ENCODE assay signal across 19 cellular contexts in the genomic region with DNA sequence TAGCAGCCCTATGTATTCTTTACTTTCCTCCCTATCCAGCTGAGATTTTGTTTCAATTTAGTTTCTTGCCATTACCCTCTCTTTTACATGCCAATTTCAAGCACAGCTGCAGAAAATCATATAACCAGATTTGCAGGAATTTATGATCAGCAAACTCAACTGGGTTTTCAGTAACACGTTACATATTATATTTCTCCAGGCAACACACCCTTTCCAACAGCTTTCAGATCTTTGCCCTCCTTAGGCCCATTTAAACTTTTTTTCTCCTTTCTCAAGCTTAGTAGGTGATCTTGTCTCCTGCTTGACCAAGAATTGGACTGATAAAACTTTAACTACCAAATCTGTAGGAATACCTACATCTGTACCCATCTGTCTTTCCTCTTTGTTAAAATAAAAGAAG. TPM values are rescaled to one million over a fixed set of nuclear protein-coding genes. Genes with fewer than 3 reads are reported as not detected.
DNase-seq lines count a peak whose midpoint lies in the region; ATAC-seq, FAIRE-seq and TF ChIP-seq lines count a peak whose summit lies in the region.
"Had no signal": no experiment of that assay in that cellular context is flagged by ENCODE, and none has a peak within 500 bp of the region (broad histone marks: within the 10 kb centered on the region; RNA-seq: fewer than 3 reads in every experiment).

No MANE protein-coding gene starts in this region.

- H3K9me3 Mint-ChIP-seq in central memory CD8-positive, alpha-beta T cell: no peaks in the 10 kb centered on the region
- H3K9me3 Mint-ChIP-seq: CD8-positive, alpha-beta memory T cell; GM23338 had no signal

- no peaks in the 10 kb centered on the region for H3K27me3 Mint-ChIP-seq in central memory CD8-positive, alpha-beta T cell
- H3K27me3 Mint-ChIP-seq: CD4-positive, CD25-positive, alpha-beta regulatory T cell; CD8-positive, alpha-beta memory T cell had no signal

- CTCF ChIA-PET in PC-3 (lab: Charles Lee): no interaction called here

- H4K20me1 ChIP-seq in PC-3 (ENCODE audit: low read length): 0 out of 2 replicates have a peak, but pooled peaks cover 10% of the 10 kb centered on the region

- DNase-seq in GM12892 (ENCODE audit: insufficient read length) (no peak), mucosa of descending colon (no peak), PC-3 (no peak), SW480 (ENCODE audit: low spot score) (no peak), dermis blood vessel endothelial cell (no peak)
- DNase-seq in central memory CD8-positive, alpha-beta T cell (ENCODE audit: low spot score in 2 of 2): no peak
- DNase-seq: ACHN; BE2C; C1 segment of cervical spinal cord; CD4-positive, CD25-positive, alpha-beta regulatory T cell; CD8-positive, alpha-beta memory T cell; COR-L47; HCEC 1CT had no signal

- TF ChIP-seq POLR2A in GM12892 (IDR thresholded peaks at IDR 0.05; ENCODE audit: low read depth, low read length): no peak

- H3K4me3 ChIP-seq in mucosa of descending colon (no peak overlapping the region), PC-3 (ENCODE audit: low read length) (no peak overlapping the region)
- H3K4me3 ChIP-seq: GM23338 had no signal

- peaks cover 40% of the 10 kb centered on the region for H3K4me1 Mint-ChIP-seq in central memory CD8-positive, alpha-beta T cell

- H3K4me1 ChIP-seq in mucosa of descending colon (ENCODE audit: low read depth) (peaks cover 49% of the 10 kb centered on the region), PC-3 (ENCODE audit: insufficient read depth, low read length) (0 out of 2 replicates have a peak, but pooled peaks cover 15% of the 10 kb centered on the region)
- H3K4me1 ChIP-seq: BE2C had no signal

- peak; percentile 61 for FAIRE-seq in GM12892 (lab: Jason Lieb, UNC)
- FAIRE-seq: A204.1, D721Med, G401.6, GM12891, H54 had no signal

- H2AFZ ChIP-seq in PC-3 (ENCODE audit: low read length): no peak overlapping the region
- H2AFZ ChIP-seq: GM23338 had no signal

- intact Hi-C loops in mucosa of descending colon (cut with DNase I, micrococcal nuclease) (no loop called here), PC-3 (cut with micrococcal nuclease) (no loop called here)

- no peaks in the 10 kb centered on the region for H3K79me2 ChIP-seq in PC-3 (ENCODE audit: low read length)

- H3K27ac Mint-ChIP-seq in central memory CD8-positive, alpha-beta T cell (ENCODE audit: low read depth): peak overlapping the region; percentile 52
- H3K27ac Mint-ChIP-seq: CD4-positive, CD25-positive, alpha-beta regulatory T cell; CD8-positive, alpha-beta memory T cell; GM23338 had no signal

- no peaks in the 10 kb centered on the region for H3K27me3 ChIP-seq in PC-3 (ENCODE audit: low read length)
- H3K27me3 ChIP-seq: BE2C had no signal

- TF ChIP-seq CTCF in mucosa of descending colon (IDR thresholded peaks at IDR 0.05): no peak
- TF ChIP-seq CTCF in PC-3 (conservative IDR thresholded peaks at IDR 0.05; ENCODE audit: low read depth, low read length): no peak

- no TSS peak for BruUV-seq in PC-3 (replicated peaks; lab: Mats Ljungman, UMichigan)

- H3K36me3 ChIP-seq in mucosa of descending colon (ENCODE audit: low read depth) (no peaks in the 10 kb centered on the region), PC-3 (ENCODE audit: low read depth, low read length) (no peaks in the 10 kb centered on the region)
- H3K36me3 ChIP-seq: BE2C had no signal

- no peaks in the 10 kb centered on the region for H3K9me2 ChIP-seq in PC-3 (replicated peaks; ENCODE audit: low read length)

- no peaks in the 10 kb centered on the region for H3F3A ChIP-seq in PC-3 (ENCODE audit: low read length, unreplicated experiment)

- H3K4me2 ChIP-seq in PC-3 (ENCODE audit: low read length): no peak overlapping the region
- H3K4me2 ChIP-seq: GM23338 had no signal

- POLR2A ChIA-PET in PC-3 (lab: Charles Lee; ENCODE audit: unreplicated experiment): no interaction called here

- H3K36me3 Mint-ChIP-seq in central memory CD8-positive, alpha-beta T cell (ENCODE audit: insufficient read depth): peaks cover 3% of the 10 kb centered on the region

- ATAC-seq in central memory CD8-positive, alpha-beta T cell (replicated peaks; ENCODE audit: extremely low read depth, poor library complexity, severe bottlenecking): no peak
- ATAC-seq in mucosa of descending colon: peak; percentile 54
- no peak for ATAC-seq in PC-3
- ATAC-seq: GM23338 had no signal

- H3K9ac ChIP-seq in PC-3 (ENCODE audit: low read length): no peak overlapping the region

- H3K4me3 Mint-ChIP-seq in central memory CD8-positive, alpha-beta T cell: no peak overlapping the region
- H3K4me3 Mint-ChIP-seq: CD4-positive, CD25-positive, alpha-beta regulatory T cell; CD8-positive, alpha-beta memory T cell; GM23338 had no signal

- no peaks in the 10 kb centered on the region for H3K9me3 ChIP-seq in mucosa of descending colon
- no peaks in the 10 kb centered on the region for H3K9me3 ChIP-seq in PC-3 (ENCODE audit: low read length)
- H3K9me3 ChIP-seq: BE2C had no signal

- H3K27ac ChIP-seq in PC-3 (ENCODE audit: low read length): no peak overlapping the region

RNA-seq across cellular contexts. Expression of a gene that starts 23.6 kb away (rescaled TPM):
- polyA plus RNA-seq in GM12892 (2012; ENCODE audit: missing spikeins): 30.4 TPM
- total RNA-seq in mucosa of descending colon: 10 to 100 TPM; 84.1 to 96.1 (median 85.8) TPM
- total RNA-seq in PC-3 (2014; rRNA removed): 58.8 and 72.2 TPM in 2 replicates
- total RNA-seq in dermis blood vessel endothelial cell: 72.5 and 78.1 TPM in 2 replicates
